ENCODE assay signal across 14 cellular contexts in the genomic region with DNA sequence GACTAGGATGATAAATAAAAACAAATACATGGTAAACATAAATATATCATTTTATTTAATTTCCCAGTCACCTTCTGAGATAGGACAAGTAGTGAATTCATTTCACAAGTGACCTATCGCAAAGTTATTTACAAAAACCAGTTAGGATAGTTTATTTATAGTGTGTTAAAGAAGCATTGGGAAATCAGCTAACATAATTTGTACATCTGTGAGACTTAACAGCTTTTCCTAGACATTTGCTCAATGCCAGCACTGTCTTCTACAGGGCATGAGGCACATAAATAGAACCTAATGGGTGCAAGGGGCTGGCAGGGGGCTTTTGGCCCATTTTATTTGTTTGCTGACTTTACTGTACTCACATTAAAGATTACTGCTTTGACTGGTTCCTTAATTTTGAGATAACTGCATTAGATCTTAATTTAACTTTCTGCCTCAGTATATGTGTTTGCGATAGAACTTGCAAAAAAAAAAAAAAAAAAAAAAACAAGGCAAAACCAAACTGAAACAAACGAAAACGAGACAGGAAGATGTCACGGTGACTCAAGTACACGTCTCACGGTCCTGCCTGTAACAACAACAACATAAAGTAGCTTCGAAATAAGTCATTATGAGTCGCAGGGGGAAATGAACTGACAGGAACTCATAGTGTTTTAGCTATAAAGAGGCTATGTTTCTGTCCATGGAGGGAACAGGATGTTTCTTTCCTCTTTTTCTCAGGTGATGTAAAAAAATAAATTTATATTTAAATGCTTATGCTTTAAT.
DNase-seq lines count a peak whose midpoint lies in the region; ATAC-seq, FAIRE-seq and TF ChIP-seq lines count a peak whose summit lies in the region.
"Had no signal": no experiment of that assay in that cellular context is flagged by ENCODE, and none has a peak within 500 bp of the region (broad histone marks: within the 10 kb centered on the region; RNA-seq: fewer than 3 reads in every experiment).

No MANE protein-coding gene starts in this region.

- no peaks in the 10 kb centered on the region for H3K9me3 Mint-ChIP-seq in activated CD4-positive, alpha-beta memory T cell treated with anti-CD3 and anti-CD28 coated beads, Interleukin-2, amount 10 ng/mL, durations not matched to agents 7 days and 5 days

- no TSS peak for BruUV-seq in HepG2 (replicated peaks; lab: Mats Ljungman, UMichigan)

- H3K27ac ChIP-seq in HepG2 (ENCODE audit: extremely low read length, insufficient read depth, low read length) = no peak overlapping the region
- H3K27ac ChIP-seq: vagina, WERI-Rb-1 had no signal

- WGBS in HepG2 (ENCODE audit: low lambda C conversion rate) = 87% methylated on average over 9 of the region's 9 CpGs

- POLR2A ChIA-PET in activated CD4-positive, alpha-beta memory T cell treated with anti-CD3 and anti-CD28 coated beads, Interleukin-2, amount 10 ng/mL, durations not matched to agents 7 days and 5 days (lab: Charles Lee) = no interaction called here
- POLR2A ChIA-PET in HepG2 (lab: Yijun Ruan, JAX) = no interaction called here

- no peak overlapping the region for H2AFZ ChIP-seq in HepG2 (ENCODE audit: low read length)

- ATAC-seq in HepG2 = no peak
- ATAC-seq in HG03159 (IDR thresholded peaks at IDR 0.05; ENCODE audit: unreplicated experiment) = no peak
- ATAC-seq in GM19463 (IDR thresholded peaks at IDR 0.05; ENCODE audit: unreplicated experiment) = no peak

- H3K9ac ChIP-seq in HepG2 (ENCODE audit: insufficient read depth, low read depth, low read length) = no peak overlapping the region

- CTCF ChIA-PET in activated CD4-positive, alpha-beta memory T cell treated with anti-CD3 and anti-CD28 coated beads, Interleukin-2, amount 10 ng/mL, durations not matched to agents 7 days and 5 days (lab: Charles Lee) = interaction anchor here (0.7 kb wide), 2 partner anchors 799 to 1333 kb away, joined by 3 to 4 read pairs; no protein-coding TSS in a partner anchor
- CTCF ChIA-PET in HepG2 (lab: Yijun Ruan, JAX; ENCODE audit: low intra/inter-chr PET ratio, low total read pairs) = no interaction called here

- H3K36me3 Mint-ChIP-seq in activated CD4-positive, alpha-beta memory T cell treated with anti-CD3 and anti-CD28 coated beads, Interleukin-2, amount 10 ng/mL, durations not matched to agents 7 days and 5 days (ENCODE audit: low read depth) = no peaks in the 10 kb centered on the region
- H3K36me3 Mint-ChIP-seq: naive B cell had no signal

- no peaks in the 10 kb centered on the region for H3K4me1 ChIP-seq in HepG2 (ENCODE audit: insufficient read depth, low read length)

- in situ Hi-C loops in Caki2 (cut with HindIII; ENCODE audit: low pct_unique_long_range_greater_than_20kb, low sequenced_read_pairs) (no loop called here), HepG2 (cut with HindIII; ENCODE audit: extremely low pct_ligation_motif_present, low pct_unique_long_range_greater_than_20kb) (no loop called here)

- H4K20me1 ChIP-seq in HepG2 (ENCODE audit: insufficient read depth, low read length) = no peaks in the 10 kb centered on the region

- DNase-seq in Caki2 (ENCODE audit: low read depth) (peak; percentile 54), H54 (ENCODE audit: insufficient read length, low spot score) (peak; percentile 29), glomerular endothelial cell (ENCODE audit: extremely low read depth, low read depth, low spot score) (peak; percentile 58), HepG2 (ENCODE audit: low spot score) (no peak)
- DNase-seq in activated CD4-positive, alpha-beta memory T cell treated with anti-CD3 and anti-CD28 coated beads, Interleukin-2, amount 10 ng/mL, durations not matched to agents 7 days and 5 days = no peak
- no peak for DNase-seq in NK-92 treated with Interleukin-12 subunit alpha and Interleukin-12 subunit beta, amount 100 ng/mL, for 24 hours (lab: John Stamatoyannopoulos, UW)
- DNase-seq: activated gamma-delta T cell treated with Interleukin-2 at 50 U/mL for 16 hours, naive B cell, small intestine, WERI-Rb-1 had no signal

- H3K4me1 Mint-ChIP-seq in activated CD4-positive, alpha-beta memory T cell treated with anti-CD3 and anti-CD28 coated beads, Interleukin-2, amount 10 ng/mL, durations not matched to agents 7 days and 5 days = peaks cover 7% of the 10 kb centered on the region

- peak overlapping the region; percentile 30 for H3K27ac Mint-ChIP-seq in activated CD4-positive, alpha-beta memory T cell treated with anti-CD3 and anti-CD28 coated beads, Interleukin-2, amount 10 ng/mL, durations not matched to agents 7 days and 5 days
- H3K27ac Mint-ChIP-seq: dendritic cell treated with granulocyte-macrophage colony-stimulating factor and Interleukin-4, amounts not matched to agents 40 ng/mL and 50 ng/mL, for 4 days had no signal

- no peaks in the 10 kb centered on the region for H3K79me2 ChIP-seq in HepG2 (ENCODE audit: insufficient read depth, low read length)

- no peak for TF ChIP-seq POLR2A in H54 (IDR thresholded peaks at IDR 0.05; ENCODE audit: low read depth, low read length)
- TF ChIP-seq POLR2A in HepG2 (IDR thresholded peaks at IDR 0.05; ENCODE audit: insufficient read depth in 1 of 2, low read depth in 2 of 2, low read length in 2 of 2) = no peak

- no peak overlapping the region for H3K4me2 ChIP-seq in HepG2 (ENCODE audit: low read depth, low read length)

- no peak overlapping the region for H3K4me3 ChIP-seq in HepG2 (replicated peaks in 1 of 3; ENCODE audit: insufficient read depth in 1 of 3, low read depth in 2 of 3, low read length in 3 of 3)
- H3K4me3 ChIP-seq: vagina had no signal

- intact Hi-C loops in HepG2 (cut with micrococcal nuclease; ENCODE audit: unreplicated experiment) = no loop called here

- no peak for TF ChIP-seq CTCF in HepG2 (CRISPR knock-in tag; IDR thresholded peaks at IDR 0.05)

- no peaks in the 10 kb centered on the region for H3K27me3 ChIP-seq in HepG2 (ENCODE audit: control insufficient read depth in 1 of 2, insufficient read depth in 2 of 2, low read length in 2 of 2)
- H3K27me3 ChIP-seq: vagina had no signal

- FAIRE-seq in H54 (lab: Jason Lieb, UNC) (no peak), HepG2 (lab: Jason Lieb, UNC) (no peak)
- FAIRE-seq: small intestine had no signal

- H3K4me3 Mint-ChIP-seq in activated CD4-positive, alpha-beta memory T cell treated with anti-CD3 and anti-CD28 coated beads, Interleukin-2, amount 10 ng/mL, durations not matched to agents 7 days and 5 days = no peak overlapping the region
- H3K4me3 Mint-ChIP-seq: dendritic cell treated with granulocyte-macrophage colony-stimulating factor and Interleukin-4, amounts not matched to agents 40 ng/mL and 50 ng/mL, for 4 days; naive B cell had no signal

- TF ChIP-seq EP300 in HepG2 (IDR thresholded peaks at IDR 0.05; ENCODE audit: low read depth in 2 of 2, low read length in 2 of 2) = no peak
- no peak for TF ChIP-seq EP300 in HepG2 (CRISPR knock-in tag; IDR thresholded peaks at IDR 0.05; ENCODE audit: borderline replicate concordance)

- no peak for TF ChIP-seq RAD21 in HepG2 (CRISPR knock-in tag; IDR thresholded peaks at IDR 0.05)

- H3K36me3 ChIP-seq in HepG2 (replicated peaks in 1 of 2; ENCODE audit: control insufficient read depth in 1 of 2, insufficient read depth in 2 of 2, low read length in 2 of 2) = no peaks in the 10 kb centered on the region
- H3K36me3 ChIP-seq: vagina, WERI-Rb-1 had no signal

- no peaks in the 10 kb centered on the region for H3K27me3 Mint-ChIP-seq in activated CD4-positive, alpha-beta memory T cell treated with anti-CD3 and anti-CD28 coated beads, Interleukin-2, amount 10 ng/mL, durations not matched to agents 7 days and 5 days
- H3K27me3 Mint-ChIP-seq: dendritic cell treated with granulocyte-macrophage colony-stimulating factor and Interleukin-4, amounts not matched to agents 40 ng/mL and 50 ng/mL, for 4 days; naive B cell had no signal

- no peaks in the 10 kb centered on the region for H3K9me3 ChIP-seq in HepG2 (ENCODE audit: low read length)
- H3K9me3 ChIP-seq: vagina had no signal

TF ChIP-seq in HepG2, 621 proteins besides CTCF, POLR2A, EP300 and RAD21:
- no peak for TF ChIP-seq HDAC2 (CRISPR knock-in tag; IDR thresholded peaks at IDR 0.05)
- no peak for TF ChIP-seq AGO2 (optimal IDR thresholded peaks at IDR 0.05; ENCODE audit: low read depth, low read length)
- no peak for TF ChIP-seq ZNF546 (CRISPR knock-in tag; conservative IDR thresholded peaks at IDR 0.05)
TF ChIP-seq in HepG2: peak in this region for 0.

Comparison
In these comparisons a context has a peak if more than half of its experiments do, and no peak if none do; other contexts are left out.
1. DNase-seq: peak in Caki2 (single experiment), H54 (single experiment) and glomerular endothelial cell (single experiment); none in activated CD4-positive, alpha-beta memory T cell treated with anti-CD3 and anti-CD28 coated beads, Interleukin-2, amount 10 ng/mL, durations not matched to agents 7 days and 5 days (single experiment), HepG2 (single experiment) and NK-92 treated with Interleukin-12 subunit alpha and Interleukin-12 subunit beta, amount 100 ng/mL, for 24 hours (single experiment).